ENCODE assay signal across 28 cellular contexts in the genomic region with DNA sequence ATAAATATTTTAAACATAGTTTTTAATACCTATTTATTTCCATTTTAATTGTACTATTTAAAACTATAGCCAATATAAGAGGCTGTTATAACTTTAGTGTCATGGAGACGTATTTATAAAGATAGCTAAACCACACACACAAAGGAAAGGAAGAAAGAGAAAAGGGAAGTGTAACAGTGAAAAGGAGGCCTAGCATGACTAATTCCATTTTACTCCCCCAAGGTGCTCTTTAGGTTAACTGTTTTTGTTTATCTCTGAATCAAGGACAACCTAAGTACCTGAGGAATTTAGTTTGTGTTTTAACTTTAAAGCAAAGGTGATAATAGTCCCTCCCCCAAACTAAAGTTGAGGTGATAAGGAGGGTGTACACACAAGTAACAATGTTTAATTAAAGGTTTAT.
"Had no signal": no experiment of that assay in that cellular context is flagged by ENCODE, and none has a peak within 500 bp of the region (broad histone marks: within the 10 kb centered on the region; RNA-seq: fewer than 3 reads in every experiment).

No MANE protein-coding gene starts in this region.

- H3K4me3 ChIP-seq: heart left ventricle, pancreas, right atrium auricular region, smooth muscle cell, stomach, thyroid gland, upper lobe of left lung had no signal

- ATAC-seq: effector memory CD8-positive, alpha-beta T cell; esophagus mucosa; foreskin keratinocyte; heart left ventricle; naive thymus-derived CD4-positive, alpha-beta T cell; pancreas; stimulated activated naive B cell treated with anti-CD40 and anti-IgM and Interleukin-4, amounts not matched to agents 10 μg/mL and 1 μg/mL and 100 μg/mL, for 72 hours; T-helper 17 cell had no signal

- H3K36me3 ChIP-seq: brain microvascular endothelial cell, heart left ventricle, pancreas, right atrium auricular region, stomach, thyroid gland, upper lobe of left lung, WERI-Rb-1 had no signal

- H3K9me3 ChIP-seq: pancreas, right atrium auricular region, stomach, thyroid gland, upper lobe of left lung had no signal

- H3K4me1 Mint-ChIP-seq: activated CD4-positive, alpha-beta T cell treated with anti-CD3 and anti-CD28 coated beads, Interleukin-2, amount 10 ng/mL, durations not matched to agents 24 days and 14 days; activated naive CD4-positive, alpha-beta T cell treated with anti-CD3 and anti-CD28 coated beads, Interleukin-2, amount 10 ng/mL, durations not matched to agents 7 days and 5 days; naive thymus-derived CD4-positive, alpha-beta T cell; stimulated activated naive B cell treated with anti-CD40 and anti-IgM and Interleukin-4, amounts not matched to agents 10 μg/mL and 1 μg/mL and 100 μg/mL, for 72 hours; T-helper 17 cell had no signal

- H3K4me3 Mint-ChIP-seq: activated CD4-positive, alpha-beta memory T cell treated with anti-CD3 and anti-CD28 coated beads for 36 hours; activated CD4-positive, alpha-beta T cell treated with anti-CD3 and anti-CD28 coated beads, Interleukin-2, amount 10 ng/mL, durations not matched to agents 24 days and 14 days; activated naive CD4-positive, alpha-beta T cell treated with anti-CD3 and anti-CD28 coated beads, Interleukin-2, amount 10 ng/mL, durations not matched to agents 7 days and 5 days; activated T-cell treated with anti-CD3 and anti-CD28 coated beads, Interleukin-2, amount 50 U/mL, for 24 hours; effector memory CD8-positive, alpha-beta T cell; naive thymus-derived CD4-positive, alpha-beta T cell; stimulated activated naive B cell treated with anti-CD40 and anti-IgM and Interleukin-4, amounts not matched to agents 10 μg/mL and 1 μg/mL and 100 μg/mL, for 72 hours; T-helper 17 cell had no signal

- DNase-seq: activated CD4-positive, alpha-beta memory T cell treated with anti-CD3 and anti-CD28 coated beads for 36 hours; activated CD4-positive, alpha-beta T cell treated with anti-CD3 and anti-CD28 coated beads, Interleukin-2, amount 10 ng/mL, durations not matched to agents 24 days and 14 days; activated CD4-positive, CD25-positive, alpha-beta regulatory T cell treated with anti-CD3 and anti-CD28 coated beads, Interleukin-2, amount 50 U/mL, for 72 hours; activated CD8-positive, alpha-beta memory T cell treated with anti-CD3 and anti-CD28 coated beads, Interleukin-2, amount 50 U/mL, for 48 hours; activated gamma-delta T cell; activated naive CD4-positive, alpha-beta T cell treated with anti-CD3 and anti-CD28 coated beads, Interleukin-2, amount 10 ng/mL, durations not matched to agents 7 days and 5 days; activated T-cell treated with anti-CD3 and anti-CD28 coated beads, Interleukin-2, amount 50 U/mL, for 24 hours; amniotic stem cell; brain microvascular endothelial cell; cortex of kidney; effector memory CD8-positive, alpha-beta T cell; foreskin keratinocyte; heart left ventricle; hypothalamus; midbrain; naive thymus-derived CD4-positive, alpha-beta T cell; nucleus accumbens; pancreas; stimulated activated CD4-positive, alpha-beta T cell treated with anti-CD3 and anti-CD28 coated beads, Interleukin-2, amount 100 ng/mL, for 24 hours; stimulated activated naive B cell treated with anti-CD40 and anti-IgM and Interleukin-4, amounts not matched to agents 10 μg/mL and 1 μg/mL and 100 μg/mL, for 72 hours; stomach; T-helper 17 cell; thyroid gland; upper lobe of left lung; WERI-Rb-1 had no signal

- H3K4me2 ChIP-seq: smooth muscle cell had no signal

- H3K36me3 Mint-ChIP-seq: activated CD4-positive, alpha-beta memory T cell treated with anti-CD3 and anti-CD28 coated beads for 36 hours; activated naive CD4-positive, alpha-beta T cell treated with anti-CD3 and anti-CD28 coated beads, Interleukin-2, amount 10 ng/mL, durations not matched to agents 7 days and 5 days; stimulated activated naive B cell treated with anti-CD40 and anti-IgM and Interleukin-4, amounts not matched to agents 10 μg/mL and 1 μg/mL and 100 μg/mL, for 72 hours had no signal

- H3K4me1 ChIP-seq: foreskin keratinocyte, heart left ventricle, pancreas, right atrium auricular region, stomach, thyroid gland, upper lobe of left lung had no signal

- H3K27me3 ChIP-seq: brain microvascular endothelial cell, foreskin keratinocyte, heart left ventricle, pancreas, right atrium auricular region, stomach, thyroid gland, upper lobe of left lung had no signal

- H3K27ac ChIP-seq: brain microvascular endothelial cell, foreskin keratinocyte, heart left ventricle, pancreas, right atrium auricular region, stomach, thyroid gland, upper lobe of left lung, WERI-Rb-1 had no signal

- H3K27ac Mint-ChIP-seq: activated CD4-positive, alpha-beta memory T cell treated with anti-CD3 and anti-CD28 coated beads for 36 hours; activated CD4-positive, alpha-beta T cell treated with anti-CD3 and anti-CD28 coated beads, Interleukin-2, amount 10 ng/mL, durations not matched to agents 24 days and 14 days; activated naive CD4-positive, alpha-beta T cell treated with anti-CD3 and anti-CD28 coated beads, Interleukin-2, amount 10 ng/mL, durations not matched to agents 7 days and 5 days; activated T-cell treated with anti-CD3 and anti-CD28 coated beads, Interleukin-2, amount 50 U/mL, for 24 hours; effector memory CD8-positive, alpha-beta T cell; naive thymus-derived CD4-positive, alpha-beta T cell; stimulated activated naive B cell treated with anti-CD40 and anti-IgM and Interleukin-4, amounts not matched to agents 10 μg/mL and 1 μg/mL and 100 μg/mL, for 72 hours; T-helper 17 cell had no signal

- H3K27me3 Mint-ChIP-seq: activated CD4-positive, alpha-beta memory T cell treated with anti-CD3 and anti-CD28 coated beads for 36 hours; activated CD4-positive, alpha-beta T cell treated with anti-CD3 and anti-CD28 coated beads, Interleukin-2, amount 10 ng/mL, durations not matched to agents 24 days and 14 days; activated naive CD4-positive, alpha-beta T cell treated with anti-CD3 and anti-CD28 coated beads, Interleukin-2, amount 10 ng/mL, durations not matched to agents 7 days and 5 days; activated T-cell treated with anti-CD3 and anti-CD28 coated beads, Interleukin-2, amount 50 U/mL, for 24 hours; effector memory CD8-positive, alpha-beta T cell; naive thymus-derived CD4-positive, alpha-beta T cell; stimulated activated naive B cell treated with anti-CD40 and anti-IgM and Interleukin-4, amounts not matched to agents 10 μg/mL and 1 μg/mL and 100 μg/mL, for 72 hours; T-helper 17 cell had no signal
